1 cellular context compared by ENCODE assay signal in genomic region chr12:4269279-4269991, GRCh38.
TF ChIP-seq lines count a peak whose summit lies in the region.

No MANE protein-coding gene starts in this region.

TF ChIP-seq in K562, 482 proteins besides CTCF, POLR2A, EP300 and RAD21 (continued from another document and continues in another):
- TF ChIP-seq ARID4B (CRISPR knock-in tag; IDR thresholded peaks at IDR 0.05) (peak; percentile 46; the same call in 1 of the 2 replicates), GMEB1 (CRISPR knock-in tag; IDR thresholded peaks at IDR 0.05) (no peak), SAP30 (IDR thresholded peaks at IDR 0.05; ENCODE audit: borderline replicate concordance, insufficient read depth, low read depth, low read length, poor library complexity, severe bottlenecking) (peak; percentile 68), TSHZ1 (CRISPR knock-in tag; IDR thresholded peaks at IDR 0.05) (no peak), TARDBP (IDR thresholded peaks at IDR 0.05) (no peak), JUN (IDR thresholded peaks at IDR 0.05; ENCODE audit: borderline replicate concordance, low read depth, low read length) (peak; percentile 39; the same call in 1 of the 2 replicates), JUN (CRISPR knock-in tag; IDR thresholded peaks at IDR 0.05; ENCODE audit: borderline replicate concordance) (no peak), RBM34 (IDR thresholded peaks at IDR 0.05; ENCODE audit: borderline replicate concordance, insufficient read depth, low read length) (no peak), NR3C1 (CRISPR knock-in tag; IDR thresholded peaks at IDR 0.05) (no peak), ZNF511 (CRISPR knock-in tag; IDR thresholded peaks at IDR 0.05) (no peak), ZNF77 (CRISPR knock-in tag; IDR thresholded peaks at IDR 0.05) (no peak), TCF7L2 (IDR thresholded peaks at IDR 0.05; ENCODE audit: low read depth, low read length) (no peak), EHMT2 (IDR thresholded peaks at IDR 0.05) (no peak), MYC (IDR thresholded peaks at IDR 0.05; ENCODE audit: low read depth, low read length) (peak; percentile 47), MYC (CRISPR knock-in tag; IDR thresholded peaks at IDR 0.05; ENCODE audit: borderline replicate concordance, low read depth) (no peak), WHSC1 (IDR thresholded peaks at IDR 0.05; ENCODE audit: low read length) (no peak), HNRNPH1 (optimal IDR thresholded peaks at IDR 0.05; ENCODE audit: low read depth, low read length) (no peak), SMARCE1 (IDR thresholded peaks at IDR 0.05) (no peak), SIN3A (IDR thresholded peaks at IDR 0.05; ENCODE audit: borderline replicate concordance in 2 of 2, control insufficient read depth in 1 of 2, low read depth in 2 of 2, low read length in 2 of 2) (peak; percentile 76 to 94; a peak in 3 of 4 replicates), SIX5 (IDR thresholded peaks at IDR 0.05; ENCODE audit: borderline replicate concordance in 1 of 2, insufficient read depth in 1 of 2, low read depth in 1 of 2, low read length in 2 of 2) (no peak), EP400 (IDR thresholded peaks at IDR 0.05) (peak; percentile 37; the same call in 1 of the 2 replicates), PKNOX1 (IDR thresholded peaks at IDR 0.05) (no peak), IRF9 (tag; IDR thresholded peaks at IDR 0.05) (no peak), ZNF644 (tag; IDR thresholded peaks at IDR 0.05; ENCODE audit: low read depth) (no peak), E2F6 (IDR thresholded peaks at IDR 0.05; ENCODE audit: borderline replicate concordance in 1 of 2, extremely low read depth in 1 of 2, insufficient read depth in 1 of 2, insufficient read length in 1 of 2, low read depth in 1 of 2, low read length in 1 of 2, poor library complexity in 1 of 2, severe bottlenecking in 1 of 2) (peak; percentile 47 to 70), TSC22D4 (tag; IDR thresholded peaks at IDR 0.05) (no peak), E4F1 (CRISPR knock-in tag; IDR thresholded peaks at IDR 0.05; ENCODE audit: borderline replicate concordance) (no peak), RB1 (IDR thresholded peaks at IDR 0.05; ENCODE audit: low read depth) (peak; percentile 27; the same call in 1 of the 2 replicates), ZFP91 (CRISPR knock-in tag; IDR thresholded peaks at IDR 0.05) (no peak), LEF1 (IDR thresholded peaks at IDR 0.05) (no peak), ETV5 (CRISPR knock-in tag; IDR thresholded peaks at IDR 0.05; ENCODE audit: low read depth) (no peak), OTX1 (CRISPR knock-in tag; IDR thresholded peaks at IDR 0.05) (no peak), ZNF384 (IDR thresholded peaks at IDR 0.05; ENCODE audit: low read depth, low read length) (peak; percentile 74), ATF3 (IDR thresholded peaks at IDR 0.05) (0 out of 2 replicates have a peak, but pooled peaks have one; percentile 21), ATF3 (CRISPR knock-in tag; conservative IDR thresholded peaks at IDR 0.05) (no peak), L3MBTL2 (IDR thresholded peaks at IDR 0.05) (peak; percentile 79)
